ENCODE assay signal across 14 cellular contexts in the genomic region with DNA sequence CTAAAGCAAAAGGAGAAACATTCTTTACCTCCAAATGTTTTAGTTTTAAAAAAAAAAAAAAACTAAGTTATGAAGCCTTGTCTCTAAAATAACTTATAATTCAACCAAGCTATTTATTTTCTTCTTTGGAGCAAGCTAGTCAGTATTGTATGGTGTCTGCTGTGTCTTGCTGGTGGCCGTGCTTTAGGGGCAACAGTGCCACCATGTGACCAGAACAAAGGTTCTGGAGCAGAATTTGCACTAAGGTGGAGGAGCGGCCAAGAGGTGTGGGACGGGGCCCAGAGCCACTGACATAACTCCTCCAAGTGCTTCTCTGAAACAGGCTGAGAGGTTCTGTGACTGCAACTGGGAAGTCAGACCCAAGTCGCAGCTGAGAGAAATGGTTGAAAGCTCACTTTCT. TPM values are rescaled to one million over a fixed set of nuclear protein-coding genes. Genes with fewer than 3 reads are reported as not detected.
A peak's percentile ranks its signal among the peaks of the same experiment; 100 is the strongest.
DNase-seq lines count a peak whose midpoint lies in the region; ATAC-seq and TF ChIP-seq lines count a peak whose summit lies in the region.
"Had no signal": no experiment of that assay in that cellular context is flagged by ENCODE, and none has a peak within 500 bp of the region (broad histone marks: within the 10 kb centered on the region; RNA-seq: fewer than 3 reads in every experiment).

No MANE protein-coding gene starts in this region.

- H3K4me1 Mint-ChIP-seq in stimulated activated effector memory CD8-positive, alpha-beta T cell treated with anti-CD3 and anti-CD28 coated beads, Interleukin-12 subunit alpha, Interleukin-12 subunit beta, amount 100 ng/mL, for 72 hours = peaks cover 24% of the 10 kb centered on the region

- in situ Hi-C loops in T47D (cut with HindIII; ENCODE audit: low pct_unique_long_range_greater_than_20kb, low sequenced_read_pairs) = no loop called here
- in situ Hi-C loops in mammary epithelial cell (cut with MboI; ENCODE audit: low sequenced_read_pairs in 2 of 2) = no loop called here

- H3K9me3 ChIP-seq in mammary epithelial cell (replicated peaks; ENCODE audit: insufficient read depth, low read length) = no peaks in the 10 kb centered on the region
- H3K9me3 ChIP-seq: body of pancreas, SJCRH30 had no signal

- peaks cover 13% of the 10 kb centered on the region for H3K79me2 ChIP-seq in mammary epithelial cell (ENCODE audit: insufficient read depth, low read length)

- peak overlapping the region; percentile 54 for H3K27ac Mint-ChIP-seq in stimulated activated effector memory CD8-positive, alpha-beta T cell treated with anti-CD3 and anti-CD28 coated beads, Interleukin-12 subunit alpha, Interleukin-12 subunit beta, amount 100 ng/mL, for 72 hours

- ATAC-seq in stimulated activated effector memory CD8-positive, alpha-beta T cell treated with anti-CD3 and anti-CD28 coated beads, Interleukin-12 subunit alpha, Interleukin-12 subunit beta, amount 100 ng/mL, for 72 hours = no peak
- no peak for ATAC-seq in GM21737 (IDR thresholded peaks at IDR 0.05; ENCODE audit: unreplicated experiment)
- ATAC-seq: body of pancreas, HCT116 had no signal

- H3K36me3 Mint-ChIP-seq in stimulated activated effector memory CD8-positive, alpha-beta T cell treated with anti-CD3 and anti-CD28 coated beads, Interleukin-12 subunit alpha, Interleukin-12 subunit beta, amount 100 ng/mL, for 72 hours = peaks cover 98% of the 10 kb centered on the region

- no peaks in the 10 kb centered on the region for H3K27me3 ChIP-seq in mammary epithelial cell (ENCODE audit: insufficient read depth, low read length)
- H3K27me3 ChIP-seq: body of pancreas, SJCRH30 had no signal

- no peak overlapping the region for H3K27ac ChIP-seq in mammary epithelial cell (ENCODE audit: insufficient read depth, low read depth, low read length)
- H3K27ac ChIP-seq: body of pancreas, SJCRH30 had no signal

- intact Hi-C loops in mammary epithelial cell (cut with micrococcal nuclease) = loop anchor here (5.0 kb wide), 1 partner anchor 573 kb away; the partner anchor contains the start of gene ALKBH2

- H3K9ac ChIP-seq in mammary epithelial cell (ENCODE audit: insufficient read depth, low read length) = no peak overlapping the region

- H3K4me3 ChIP-seq in mammary epithelial cell (replicated peaks in 1 of 3; ENCODE audit: insufficient read depth in 1 of 3, low read depth in 2 of 3, low read length in 3 of 3) = no peak overlapping the region
- H3K4me3 ChIP-seq: body of pancreas, SJCRH30 had no signal

- BruUV-seq in mammary epithelial cell (replicated peaks; lab: Mats Ljungman, UMichigan) = no TSS peak

- H2AFZ ChIP-seq in mammary epithelial cell (ENCODE audit: low read depth, low read length) = no peak overlapping the region

- 50% methylated on average over 4 of the region's 4 CpGs for WGBS in mammary epithelial cell (ENCODE audit: low coverage, missing lambda C conversion rate)

- no peak overlapping the region for H3K4me3 Mint-ChIP-seq in stimulated activated effector memory CD8-positive, alpha-beta T cell treated with anti-CD3 and anti-CD28 coated beads, Interleukin-12 subunit alpha, Interleukin-12 subunit beta, amount 100 ng/mL, for 72 hours

- no peaks in the 10 kb centered on the region for H3K9me3 Mint-ChIP-seq in stimulated activated effector memory CD8-positive, alpha-beta T cell treated with anti-CD3 and anti-CD28 coated beads, Interleukin-12 subunit alpha, Interleukin-12 subunit beta, amount 100 ng/mL, for 72 hours
- H3K9me3 Mint-ChIP-seq: naive B cell had no signal

- H3K4me2 ChIP-seq in mammary epithelial cell (ENCODE audit: insufficient read depth, low read depth, low read length) = no peak overlapping the region

- peaks cover 9% of the 10 kb centered on the region for H3K4me1 ChIP-seq in mammary epithelial cell (ENCODE audit: insufficient read depth, low read length)

- DNase-seq in T47D (ENCODE audit: low read depth in 1 of 2, low spot score in 1 of 2) = peak; percentile 19 to 38
- DNase-seq in mammary epithelial cell = no peak
- DNase-seq in HuH-7.5 (ENCODE audit: low spot score) = peak; percentile 29
- peak; percentile 65 for DNase-seq in cerebellar cortex (ENCODE audit: low spot score)
- DNase-seq in stimulated activated effector memory CD8-positive, alpha-beta T cell treated with anti-CD3 and anti-CD28 coated beads, Interleukin-12 subunit alpha, Interleukin-12 subunit beta, amount 100 ng/mL, for 72 hours (ENCODE audit: low spot score in 2 of 2) = no peak
- DNase-seq in DMS153 (lab: John Stamatoyannopoulos, UW) = no peak
- no peak for DNase-seq in amygdala (lab: John Stamatoyannopoulos, UW)
- DNase-seq: activated CD4-positive, CD25-positive, alpha-beta regulatory T cell; body of pancreas; naive B cell; NCI-H1105; SJCRH30 had no signal

- TF ChIP-seq CTCF in mammary epithelial cell (conservative IDR thresholded peaks at IDR 0.05 in 1 of 2, IDR thresholded peaks at IDR 0.05 in 1 of 2; ENCODE audit: extremely low read depth in 1 of 2, insufficient read depth in 1 of 2, low read depth in 1 of 2, low read length in 2 of 2) = peak in 1 of 2 donors; percentile 25

- CTCF ChIA-PET in mammary epithelial cell (lab: Charles Lee; ENCODE audit: low non-redundant PET) = no interaction called here

- no peaks in the 10 kb centered on the region for H4K20me1 ChIP-seq in mammary epithelial cell (ENCODE audit: insufficient read depth, low read length)

- H3K36me3 ChIP-seq in mammary epithelial cell (ENCODE audit: insufficient read depth, low read length) = peaks cover 34% of the 10 kb centered on the region

- dilution Hi-C loops in mammary epithelial cell (cut with HindIII; ENCODE audit: low sequenced_read_pairs) = no loop called here

RNA-seq across cellular contexts. Expression of gene FICD, which starts 4.5 kb away (rescaled TPM):
- 1 to 10 TPM; 5.5 to 5.6 TPM for total RNA-seq in mammary epithelial cell
- 0.80 TPM for polyA plus RNA-seq in mammary epithelial cell
- not detected for polyA minus RNA-seq in mammary epithelial cell

RNA-seq across cellular contexts. Expression of gene SART3, which starts 41.4 kb away (rescaled TPM):
- total RNA-seq in mammary epithelial cell = 10 to 100 TPM; 34.7 to 60.7 TPM
- polyA plus RNA-seq in mammary epithelial cell = 14.9 TPM
- 61.0 TPM for polyA minus RNA-seq in mammary epithelial cell

RNA-seq across cellular contexts. Expression of gene ISCU, which starts 42.8 kb away (rescaled TPM):
- 10 to 100 TPM; 55.3 to 77.6 TPM for total RNA-seq in mammary epithelial cell
- 79.1 TPM for polyA plus RNA-seq in mammary epithelial cell
- polyA minus RNA-seq in mammary epithelial cell = 64.0 TPM

Comparison
In these comparisons a context has a peak if more than half of its experiments do, and no peak if none do; other contexts are left out.
1. DNase-seq: peak in T47D (2 of 2), HuH-7.5 (single experiment) and cerebellar cortex (single experiment); none in mammary epithelial cell (single experiment), stimulated activated effector memory CD8-positive, alpha-beta T cell treated with anti-CD3 and anti-CD28 coated beads, Interleukin-12 subunit alpha, Interleukin-12 subunit beta, amount 100 ng/mL, for 72 hours (0 of 2), DMS153 (single experiment) and amygdala (0 of 56).